30 cellular contexts compared by ENCODE assay signal in the genomic region with DNA sequence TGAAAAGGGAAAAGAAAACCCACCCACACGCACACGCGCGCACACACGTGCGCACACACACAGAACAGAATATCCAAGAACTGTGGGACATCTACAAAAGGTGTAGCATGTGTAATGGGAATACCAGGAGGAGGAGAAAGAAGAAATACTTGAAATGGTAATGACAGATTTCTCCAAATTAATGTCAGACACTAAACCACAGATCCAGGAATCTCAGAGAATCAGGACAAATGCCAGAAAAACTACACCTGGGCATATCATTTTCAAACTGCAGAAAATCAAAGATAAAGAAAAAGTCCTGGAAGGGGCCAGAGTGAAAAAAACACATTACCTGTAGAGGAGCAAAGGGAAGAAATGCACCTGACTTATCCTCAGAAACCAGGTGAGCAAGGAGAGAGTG.
"Had no signal": no experiment of that assay in that cellular context is flagged by ENCODE, and none has a peak within 500 bp of the region (broad histone marks: within the 10 kb centered on the region; RNA-seq: fewer than 3 reads in every experiment).

No MANE protein-coding gene starts in this region.

- H3K36me3 ChIP-seq: ascending aorta, cardiac muscle cell had no signal

- H3K4me1 ChIP-seq: ascending aorta had no signal

- H3K4me1 Mint-ChIP-seq: activated CD4-positive, alpha-beta T cell treated with anti-CD3 and anti-CD28 coated beads, Interleukin-2, amount 10 ng/mL, durations not matched to agents 24 days and 14 days; activated CD8-positive, alpha-beta memory T cell treated with anti-CD3 and anti-CD28 coated beads, Interleukin-2, amount 10 ng/mL, durations not matched to agents 7 days and 5 days; activated naive CD4-positive, alpha-beta T cell treated with anti-CD3 and anti-CD28 coated beads, Interleukin-2, amount 10 ng/mL, durations not matched to agents 7 days and 5 days; activated naive CD4-positive, alpha-beta T cell treated with anti-CD3 and anti-CD28 coated beads, Interleukin-2, amount 50 U/mL, for 24 hours; activated naive CD8-positive, alpha-beta T cell treated with anti-CD3 and anti-CD28 coated beads, Interleukin-2, amount 10 ng/mL, durations not matched to agents 7 days and 5 days; activated naive CD8-positive, alpha-beta T cell treated with anti-CD3 and anti-CD28 coated beads, Interleukin-2, amount 50 U/mL, for 24 hours had no signal

- H3K27me3 Mint-ChIP-seq: activated B cell treated with CpG ODN at 0.5 μM for 24 hours; activated CD4-positive, alpha-beta memory T cell treated with anti-CD3 and anti-CD28 coated beads for 36 hours; activated naive CD4-positive, alpha-beta T cell treated with anti-CD3 and anti-CD28 coated beads, Interleukin-2, amount 50 U/mL, for 24 hours; activated naive CD8-positive, alpha-beta T cell; activated T-cell treated with anti-CD3 and anti-CD28 coated beads, Interleukin-2, amount 50 U/mL, for 24 hours; brain had no signal

- H3K27ac ChIP-seq: ascending aorta, cardiac muscle cell, VCaP had no signal

- ATAC-seq: activated CD8-positive, alpha-beta memory T cell treated with anti-CD3 and anti-CD28 coated beads, Interleukin-2, amount 10 ng/mL, durations not matched to agents 7 days and 5 days; activated CD8-positive, alpha-beta T cell treated with anti-CD3 and anti-CD28 coated beads, Interleukin-2, amount 10 ng/mL, durations not matched to agents 7 days and 5 days; activated naive CD8-positive, alpha-beta T cell treated with anti-CD3 and anti-CD28 coated beads, Interleukin-2, amount 50 U/mL, for 24 hours; T-helper 17 cell had no signal

- H3K4me3 ChIP-seq: ascending aorta, cardiac muscle cell had no signal

- H3K27ac Mint-ChIP-seq: activated B cell treated with CpG ODN at 0.5 μM for 24 hours; activated CD4-positive, alpha-beta memory T cell treated with anti-CD3 and anti-CD28 coated beads for 36 hours; activated CD4-positive, alpha-beta T cell treated with anti-CD3 and anti-CD28 coated beads, Interleukin-2, amount 10 ng/mL, durations not matched to agents 24 days and 14 days; activated CD8-positive, alpha-beta memory T cell treated with anti-CD3 and anti-CD28 coated beads, Interleukin-2, amount 10 ng/mL, durations not matched to agents 7 days and 5 days; activated CD8-positive, alpha-beta T cell treated with anti-CD3 and anti-CD28 coated beads, Interleukin-2, amount 10 ng/mL, durations not matched to agents 7 days and 5 days; activated naive CD4-positive, alpha-beta T cell treated with anti-CD3 and anti-CD28 coated beads, Interleukin-2, amount 10 ng/mL, durations not matched to agents 7 days and 5 days; activated naive CD4-positive, alpha-beta T cell treated with anti-CD3 and anti-CD28 coated beads, Interleukin-2, amount 50 U/mL, for 24 hours; activated naive CD8-positive, alpha-beta T cell; activated naive CD8-positive, alpha-beta T cell treated with anti-CD3 and anti-CD28 coated beads, Interleukin-2, amount 10 ng/mL, durations not matched to agents 7 days and 5 days; activated naive CD8-positive, alpha-beta T cell treated with anti-CD3 and anti-CD28 coated beads, Interleukin-2, amount 50 U/mL, for 24 hours; activated T-cell treated with anti-CD3 and anti-CD28 coated beads, Interleukin-2, amount 50 U/mL, for 24 hours; activated T-helper 2 cell treated with anti-CD3 and anti-CD28 coated beads, Interferon-gamma antibody, Interleukin-2, Interleukin-4, amounts not matched to agents 10 μg/mL and 5 μg/mL and 100 μg/mL, durations not matched to agents 14 hours and 24 hours and 36 hours; brain; T-helper 17 cell had no signal

- H3K9me3 Mint-ChIP-seq: activated B cell treated with CpG ODN at 0.5 μM for 24 hours; activated CD4-positive, alpha-beta memory T cell treated with anti-CD3 and anti-CD28 coated beads for 36 hours; activated CD4-positive, alpha-beta T cell treated with anti-CD3 and anti-CD28 coated beads, Interleukin-2, amount 10 ng/mL, durations not matched to agents 24 days and 14 days; activated naive CD4-positive, alpha-beta T cell treated with anti-CD3 and anti-CD28 coated beads, Interleukin-2, amount 10 ng/mL, durations not matched to agents 7 days and 5 days; activated naive CD4-positive, alpha-beta T cell treated with anti-CD3 and anti-CD28 coated beads, Interleukin-2, amount 50 U/mL, for 24 hours; activated naive CD8-positive, alpha-beta T cell treated with anti-CD3 and anti-CD28 coated beads, Interleukin-2, amount 10 ng/mL, durations not matched to agents 7 days and 5 days; activated naive CD8-positive, alpha-beta T cell treated with anti-CD3 and anti-CD28 coated beads, Interleukin-2, amount 50 U/mL, for 24 hours; activated T-cell treated with anti-CD3 and anti-CD28 coated beads, Interleukin-2, amount 50 U/mL, for 24 hours; activated T-helper 2 cell treated with anti-CD3 and anti-CD28 coated beads, Interferon-gamma antibody, Interleukin-2, Interleukin-4, amounts not matched to agents 10 μg/mL and 5 μg/mL and 100 μg/mL, durations not matched to agents 14 hours and 24 hours and 36 hours; brain had no signal

- DNase-seq: activated B cell treated with CpG ODN at 0.5 μM for 24 hours; activated CD4-positive, alpha-beta memory T cell treated with anti-CD3 and anti-CD28 coated beads for 36 hours; activated CD4-positive, alpha-beta T cell treated with anti-CD3 and anti-CD28 coated beads for 4 hours; activated CD4-positive, alpha-beta T cell treated with anti-CD3 and anti-CD28 coated beads, Interleukin-2, amount 10 ng/mL, durations not matched to agents 24 days and 14 days; activated CD4-positive, alpha-beta T cell treated with anti-CD3 and anti-CD28 coated beads, Interleukin-2, amount 50 U/mL, for 1 hour; activated CD4-positive, alpha-beta T cell treated with anti-CD3 and anti-CD28 coated beads, Interleukin-2, amount 50 U/mL, for 4 hours; activated CD4-positive, CD25-positive, alpha-beta regulatory T cell treated with anti-CD3 and anti-CD28 coated beads, Interleukin-2, amount 50 U/mL, for 72 hours; activated CD8-positive, alpha-beta memory T cell treated with anti-CD3 and anti-CD28 coated beads for 24 hours; activated CD8-positive, alpha-beta memory T cell treated with anti-CD3 and anti-CD28 coated beads, Interleukin-2, amount 10 ng/mL, durations not matched to agents 7 days and 5 days; activated CD8-positive, alpha-beta memory T cell treated with anti-CD3 and anti-CD28 coated beads, Interleukin-2, amount 50 U/mL, for 48 hours; activated CD8-positive, alpha-beta T cell treated with anti-CD3 and anti-CD28 coated beads, Interleukin-2, amount 10 ng/mL, durations not matched to agents 7 days and 5 days; activated effector memory CD4-positive, alpha-beta T cell treated with Interleukin-2 at 50 U/mL for 16 hours; activated gamma-delta T cell; activated naive CD4-positive, alpha-beta T cell treated with anti-CD3 and anti-CD28 coated beads, Interleukin-2, amount 10 ng/mL, durations not matched to agents 7 days and 5 days; activated naive CD4-positive, alpha-beta T cell treated with Interleukin-2 at 50 U/mL for 16 hours; activated naive CD8-positive, alpha-beta T cell treated with anti-CD3 and anti-CD28 coated beads, Interleukin-2, amount 10 ng/mL, durations not matched to agents 7 days and 5 days; activated naive CD8-positive, alpha-beta T cell treated with anti-CD3 and anti-CD28 coated beads, Interleukin-2, amount 50 U/mL, for 24 hours; activated T-cell treated with anti-CD3 and anti-CD28 coated beads, Interleukin-2, amount 50 U/mL, for 24 hours; activated T-cell treated with anti-CD3 and anti-CD28 coated beads, Interleukin-2, amount 50 U/mL, for 48 hours; amygdala; anterior cingulate cortex; caudate nucleus; T-helper 17 cell had no signal

- H3K9me3 ChIP-seq: ascending aorta had no signal

- H3K36me3 Mint-ChIP-seq: activated CD4-positive, alpha-beta memory T cell treated with anti-CD3 and anti-CD28 coated beads for 36 hours; activated CD8-positive, alpha-beta memory T cell treated with anti-CD3 and anti-CD28 coated beads, Interleukin-2, amount 10 ng/mL, durations not matched to agents 7 days and 5 days; activated naive CD4-positive, alpha-beta T cell treated with anti-CD3 and anti-CD28 coated beads, Interleukin-2, amount 10 ng/mL, durations not matched to agents 7 days and 5 days; activated naive CD8-positive, alpha-beta T cell treated with anti-CD3 and anti-CD28 coated beads, Interleukin-2, amount 10 ng/mL, durations not matched to agents 7 days and 5 days had no signal

- H3K4me3 Mint-ChIP-seq: activated B cell treated with CpG ODN at 0.5 μM for 24 hours; activated CD4-positive, alpha-beta memory T cell treated with anti-CD3 and anti-CD28 coated beads for 36 hours; activated CD4-positive, alpha-beta T cell treated with anti-CD3 and anti-CD28 coated beads, Interleukin-2, amount 10 ng/mL, durations not matched to agents 24 days and 14 days; activated CD8-positive, alpha-beta memory T cell treated with anti-CD3 and anti-CD28 coated beads, Interleukin-2, amount 10 ng/mL, durations not matched to agents 7 days and 5 days; activated CD8-positive, alpha-beta T cell treated with anti-CD3 and anti-CD28 coated beads, Interleukin-2, amount 10 ng/mL, durations not matched to agents 7 days and 5 days; activated naive CD4-positive, alpha-beta T cell treated with anti-CD3 and anti-CD28 coated beads, Interleukin-2, amount 10 ng/mL, durations not matched to agents 7 days and 5 days; activated naive CD4-positive, alpha-beta T cell treated with anti-CD3 and anti-CD28 coated beads, Interleukin-2, amount 50 U/mL, for 24 hours; activated naive CD8-positive, alpha-beta T cell; activated naive CD8-positive, alpha-beta T cell treated with anti-CD3 and anti-CD28 coated beads, Interleukin-2, amount 10 ng/mL, durations not matched to agents 7 days and 5 days; activated naive CD8-positive, alpha-beta T cell treated with anti-CD3 and anti-CD28 coated beads, Interleukin-2, amount 50 U/mL, for 24 hours; activated T-cell treated with anti-CD3 and anti-CD28 coated beads, Interleukin-2, amount 50 U/mL, for 24 hours; brain; T-helper 17 cell had no signal

- H3K27me3 ChIP-seq: ascending aorta, cardiac muscle cell had no signal
